Comparison of ENCODE assay signal across 7 cellular contexts in genomic region chr21:15993951-15994350, GRCh38.
"Had no signal": no experiment of that assay in that cellular context is flagged by ENCODE, and none has a peak within 500 bp of the region (broad histone marks: within the 10 kb centered on the region; RNA-seq: fewer than 3 reads in every experiment).

No MANE protein-coding gene starts in this region.

- DNase-seq: GM23248, GOT3, H9, HCEC 1CT had no signal

- H3K27ac Mint-ChIP-seq: H9, IgD-negative memory B cell had no signal

- H3K27ac ChIP-seq: GM23248, HL-60 had no signal

- H3K9ac ChIP-seq: GM23248 had no signal

- H3K9me3 Mint-ChIP-seq: H9, IgD-negative memory B cell had no signal

- H3K27me3 Mint-ChIP-seq: IgD-negative memory B cell had no signal

- H3K4me3 Mint-ChIP-seq: H9, IgD-negative memory B cell had no signal

- ATAC-seq: HepG2 had no signal

- H2AFZ ChIP-seq: GM23248 had no signal

- H3K36me3 Mint-ChIP-seq: IgD-negative memory B cell had no signal

- FAIRE-seq: HepG2 had no signal

- H3K4me3 ChIP-seq: GM23248 had no signal

- H3K4me1 Mint-ChIP-seq: H9, IgD-negative memory B cell had no signal
